In genomic region chr4:37675587-37676290, GRCh38 we compare ENCODE assay signal across 9 cellular contexts. TPM values are rescaled to one million over a fixed set of nuclear protein-coding genes. Genes with fewer than 3 reads are reported as not detected.
DNase-seq lines count a peak whose midpoint lies in the region; ATAC-seq and TF ChIP-seq lines count a peak whose summit lies in the region.
"Had no signal": no experiment of that assay in that cellular context is flagged by ENCODE, and none has a peak within 500 bp of the region (broad histone marks: within the 10 kb centered on the region; RNA-seq: fewer than 3 reads in every experiment).

No MANE protein-coding gene starts in this region.

- no peaks in the 10 kb centered on the region for H3K27me3 ChIP-seq in left lung
- no peaks in the 10 kb centered on the region for H3K27me3 ChIP-seq in PC-9 (ENCODE audit: insufficient read depth, low read depth)
- no peaks in the 10 kb centered on the region for H3K27me3 ChIP-seq in spleen (replicated peaks in 1 of 7)
- no peaks in the 10 kb centered on the region for H3K27me3 ChIP-seq in H7 (ENCODE audit: control insufficient read depth, insufficient read depth, low read length)

- no peaks in the 10 kb centered on the region for H3K79me2 ChIP-seq in PC-9 (ENCODE audit: low read depth)

- intact Hi-C loops in left lung (cut with DNase I) (no loop called here), PC-9 (cut with micrococcal nuclease; ENCODE audit: unreplicated experiment) (no loop called here), spleen (cut with DNase I; ENCODE audit: low total_unique reads) (no loop called here)

- H3K4me3 ChIP-seq in left lung (no peak overlapping the region), PC-9 (no peak overlapping the region), spleen (peak overlapping the region in 1 of 8 donors; percentile 2), H7 (ENCODE audit: insufficient read depth, low read depth, low read length) (no peak overlapping the region)

- H3F3A ChIP-seq in PC-9 (ENCODE audit: insufficient read depth, low read depth), result no peaks in the 10 kb centered on the region

- no peak overlapping the region for H3K4me2 ChIP-seq in PC-9

- POLR2A ChIA-PET in PC-9 (lab: Charles Lee; ENCODE audit: unreplicated experiment), result interaction anchor here (0.7 kb wide), 1 partner anchor 90 kb away, joined by 5 read pairs; no protein-coding TSS in a partner anchor

- H3K4me1 ChIP-seq in left lung, result peaks cover 20 to 41% of the 10 kb centered on the region in 2 donors
- H3K4me1 ChIP-seq in PC-9 (replicated peaks; ENCODE audit: insufficient read depth), result no peaks in the 10 kb centered on the region
- peaks cover 18 to 74% (median 46%) of the 10 kb centered on the region in 6 donors for H3K4me1 ChIP-seq in spleen

- TF ChIP-seq CTCF in left lung (IDR thresholded peaks at IDR 0.05) (no peak), PC-9 (conservative IDR thresholded peaks at IDR 0.05) (no peak), spleen (IDR thresholded peaks at IDR 0.05 in 8 of 11, conservative IDR thresholded peaks at IDR 0.05 in 3 of 11) (no peak)

- CTCF ChIA-PET in PC-9 (lab: Charles Lee), result no interaction called here

- H3K9me2 ChIP-seq in PC-9 (ENCODE audit: insufficient read depth), result no peaks in the 10 kb centered on the region

- H3K36me3 ChIP-seq in left lung (no peaks in the 10 kb centered on the region), PC-9 (ENCODE audit: low read depth) (no peaks in the 10 kb centered on the region), spleen (no peaks in the 10 kb centered on the region), H7 (replicated peaks; ENCODE audit: control insufficient read depth, insufficient read depth, low read length) (no peaks in the 10 kb centered on the region)

- no peak for TF ChIP-seq POLR2A in spleen (IDR thresholded peaks at IDR 0.05)

- H3K9me3 ChIP-seq in left lung, result no peaks in the 10 kb centered on the region
- H3K9me3 ChIP-seq in PC-9 (ENCODE audit: insufficient read depth, low read depth), result no peaks in the 10 kb centered on the region
- no peaks in the 10 kb centered on the region for H3K9me3 ChIP-seq in spleen

- DNase-seq in NAMALWA (ENCODE audit: low spot score) (peak; percentile 86), left lung (no peak), PC-9 (no peak), spleen (no peak), NCI-H526 (lab: John Stamatoyannopoulos, UW) (no peak), H7 (no peak)

- ATAC-seq in GM18520 (IDR thresholded peaks at IDR 0.05; ENCODE audit: unreplicated experiment) (peak; percentile 85), GM21786 (IDR thresholded peaks at IDR 0.05; ENCODE audit: unreplicated experiment) (peak; percentile 94), left lung (peak; percentile 84)

- BruUV-seq in PC-9 (replicated peaks; lab: Mats Ljungman, UMichigan), result no TSS peak

- H2AFZ ChIP-seq in PC-9, result no peak overlapping the region

- H4K20me1 ChIP-seq in PC-9 (ENCODE audit: insufficient read depth), result no peaks in the 10 kb centered on the region

- WGBS in spleen, 5 donors, result 18 to 47% (median 42%) methylated on average over 1 of the region's 1 CpG

- H3K27ac ChIP-seq in left lung (no peak overlapping the region), PC-9 (no peak overlapping the region), spleen (peak overlapping the region in 2 of 8 donors; percentile 26 to 34)
- H3K27ac ChIP-seq: epithelial cell of prostate had no signal

RNA-seq across cellular contexts. Expression of gene RELL1, which starts 10.4 kb away (rescaled TPM):
- total RNA-seq in left lung (10 to 100 TPM; 31.0 to 35.6 TPM), PC-9 (2021) (11.9 and 18.5 TPM in 2 replicates), spleen (10 to 100 TPM; 30.0 to 70.4 (median 46.9) TPM)
- 1 to 10 TPM in 1 of 3 donors, under 1 TPM in 2; 0.59 to 1.8 (median 0.64) TPM for polyA plus RNA-seq in spleen
- total RNA-seq in H7 (2014; rRNA removed; shearing (Covaris generic)), result 19.1 and 25.2 TPM in 2 replicates
